11 cellular contexts compared by ENCODE assay signal in genomic region chr7:99102809-99103690, GRCh38. TPM values are rescaled to one million over a fixed set of nuclear protein-coding genes. Genes with fewer than 3 reads are reported as not detected.
DNase-seq lines count a peak whose midpoint lies in the region; ATAC-seq and TF ChIP-seq lines count a peak whose summit lies in the region.
"Had no signal": no experiment of that assay in that cellular context is flagged by ENCODE, and none has a peak within 500 bp of the region (broad histone marks: within the 10 kb centered on the region; RNA-seq: fewer than 3 reads in every experiment).

No MANE protein-coding gene starts in this region.

- H3K9me3 ChIP-seq in PC-3 (ENCODE audit: low read length) = no peaks in the 10 kb centered on the region

- POLR2A ChIA-PET in PC-3 (lab: Charles Lee; ENCODE audit: unreplicated experiment) = interaction anchor here (0.6 kb wide), 2 partner anchors 9 to 123 kb away, joined by 3 to 4 read pairs; no protein-coding TSS in a partner anchor

- peak overlapping the region; percentile 56 for H3K4me3 ChIP-seq in PC-3 (ENCODE audit: low read length)
- H3K4me3 ChIP-seq: lung had no signal

- no TSS peak for BruUV-seq in PC-3 (replicated peaks; lab: Mats Ljungman, UMichigan)

- DNase-seq in GM03348 (ENCODE audit: low spot score) (peak; percentile 43), PC-3 (peak; percentile 94), GF-D8 (lab: John Stamatoyannopoulos, UW) (no peak), glomerular visceral epithelial cell (ENCODE audit: extremely low spot score) (no peak), KG1 (lab: John Stamatoyannopoulos, UW) (no peak)
- DNase-seq in stimulated activated CD4-positive, alpha-beta T cell treated with anti-CD3 and anti-CD28 coated beads, Interleukin-2, amount 100 ng/mL, for 24 hours = peak; percentile 39 to 51
- DNase-seq: small intestine, T1000 had no signal

- peaks cover 8% of the 10 kb centered on the region for H3F3A ChIP-seq in PC-3 (ENCODE audit: low read length, unreplicated experiment)

- peak; percentile 85 for ATAC-seq in PC-3
- ATAC-seq in HG02970 (IDR thresholded peaks at IDR 0.05; ENCODE audit: low FRiP score, unreplicated experiment) = no peak

- peaks cover 6% of the 10 kb centered on the region; the same call in 1 of the 2 replicates for H3K36me3 ChIP-seq in PC-3 (ENCODE audit: low read depth, low read length)

- H3K27ac ChIP-seq in PC-3 (ENCODE audit: low read length) = peak overlapping the region; percentile 93
- peak overlapping the region; percentile 57 for H3K27ac ChIP-seq in cingulate gyrus (ENCODE audit: low read depth, low read length)

- no peaks in the 10 kb centered on the region for H3K9me2 ChIP-seq in PC-3 (replicated peaks; ENCODE audit: low read length)

- H4K20me1 ChIP-seq in PC-3 (ENCODE audit: low read length) = peaks cover 43% of the 10 kb centered on the region

- H3K4me2 ChIP-seq in PC-3 (ENCODE audit: low read length) = peak overlapping the region; percentile 85

- no peaks in the 10 kb centered on the region for H3K27me3 ChIP-seq in PC-3 (ENCODE audit: low read length)

- no peak for TF ChIP-seq CTCF in PC-3 (conservative IDR thresholded peaks at IDR 0.05; ENCODE audit: low read depth, low read length)

- intact Hi-C loops in PC-3 (cut with micrococcal nuclease) = loop anchor here (1.0 to 5.0 kb wide), 6 partner anchors 20 to 210 kb away; no protein-coding TSS in a partner anchor

- H3K79me2 ChIP-seq in PC-3 (ENCODE audit: low read length) = peaks cover 97% of the 10 kb centered on the region

- H3K4me1 ChIP-seq in PC-3 (ENCODE audit: insufficient read depth, low read length) = peaks cover 76% of the 10 kb centered on the region

- CTCF ChIA-PET in PC-3 (lab: Charles Lee) = no interaction called here

- H3K9ac ChIP-seq in PC-3 (ENCODE audit: low read length) = peak overlapping the region; percentile 71

- H2AFZ ChIP-seq in PC-3 (ENCODE audit: low read length) = no peak overlapping the region

RNA-seq across cellular contexts. Expression of gene SMURF1, which starts 40.9 kb away (rescaled TPM):
- total RNA-seq in PC-3 (2014; rRNA removed) = 30.2 and 32.3 TPM in 2 replicates

Comparison
In these comparisons a context has a peak if more than half of its experiments do, and no peak if none do; other contexts are left out.
1. DNase-seq: peak in GM03348 (single experiment), PC-3 (single experiment) and stimulated activated CD4-positive, alpha-beta T cell treated with anti-CD3 and anti-CD28 coated beads, Interleukin-2, amount 100 ng/mL, for 24 hours (2 of 2); none in GF-D8 (single experiment), glomerular visceral epithelial cell (single experiment) and KG1 (single experiment).